In genomic region chr1:234868296-234869147, GRCh38 we compare ENCODE assay signal across 1 cellular context.
A peak's percentile ranks its signal among the peaks of the same experiment; 100 is the strongest.
TF ChIP-seq lines count a peak whose summit lies in the region.

No MANE protein-coding gene starts in this region.

TF ChIP-seq in K562, 482 proteins besides CTCF, POLR2A, EP300 and RAD21 (continued from another document and continues in another):
- 0 out of 2 replicates have a peak, but pooled peaks have one; percentile 30 for TF ChIP-seq ETV5 (CRISPR knock-in tag; IDR thresholded peaks at IDR 0.05; ENCODE audit: low read depth)
- TF ChIP-seq FOXJ3 (CRISPR knock-in tag; IDR thresholded peaks at IDR 0.05) = no peak
- TF ChIP-seq SMARCA4 (IDR thresholded peaks at IDR 0.05) = no peak
- no peak for TF ChIP-seq ZNF12 (CRISPR knock-in tag; IDR thresholded peaks at IDR 0.05)
- no peak for TF ChIP-seq IRF9 (tag; IDR thresholded peaks at IDR 0.05)
- TF ChIP-seq, protein P1, sequence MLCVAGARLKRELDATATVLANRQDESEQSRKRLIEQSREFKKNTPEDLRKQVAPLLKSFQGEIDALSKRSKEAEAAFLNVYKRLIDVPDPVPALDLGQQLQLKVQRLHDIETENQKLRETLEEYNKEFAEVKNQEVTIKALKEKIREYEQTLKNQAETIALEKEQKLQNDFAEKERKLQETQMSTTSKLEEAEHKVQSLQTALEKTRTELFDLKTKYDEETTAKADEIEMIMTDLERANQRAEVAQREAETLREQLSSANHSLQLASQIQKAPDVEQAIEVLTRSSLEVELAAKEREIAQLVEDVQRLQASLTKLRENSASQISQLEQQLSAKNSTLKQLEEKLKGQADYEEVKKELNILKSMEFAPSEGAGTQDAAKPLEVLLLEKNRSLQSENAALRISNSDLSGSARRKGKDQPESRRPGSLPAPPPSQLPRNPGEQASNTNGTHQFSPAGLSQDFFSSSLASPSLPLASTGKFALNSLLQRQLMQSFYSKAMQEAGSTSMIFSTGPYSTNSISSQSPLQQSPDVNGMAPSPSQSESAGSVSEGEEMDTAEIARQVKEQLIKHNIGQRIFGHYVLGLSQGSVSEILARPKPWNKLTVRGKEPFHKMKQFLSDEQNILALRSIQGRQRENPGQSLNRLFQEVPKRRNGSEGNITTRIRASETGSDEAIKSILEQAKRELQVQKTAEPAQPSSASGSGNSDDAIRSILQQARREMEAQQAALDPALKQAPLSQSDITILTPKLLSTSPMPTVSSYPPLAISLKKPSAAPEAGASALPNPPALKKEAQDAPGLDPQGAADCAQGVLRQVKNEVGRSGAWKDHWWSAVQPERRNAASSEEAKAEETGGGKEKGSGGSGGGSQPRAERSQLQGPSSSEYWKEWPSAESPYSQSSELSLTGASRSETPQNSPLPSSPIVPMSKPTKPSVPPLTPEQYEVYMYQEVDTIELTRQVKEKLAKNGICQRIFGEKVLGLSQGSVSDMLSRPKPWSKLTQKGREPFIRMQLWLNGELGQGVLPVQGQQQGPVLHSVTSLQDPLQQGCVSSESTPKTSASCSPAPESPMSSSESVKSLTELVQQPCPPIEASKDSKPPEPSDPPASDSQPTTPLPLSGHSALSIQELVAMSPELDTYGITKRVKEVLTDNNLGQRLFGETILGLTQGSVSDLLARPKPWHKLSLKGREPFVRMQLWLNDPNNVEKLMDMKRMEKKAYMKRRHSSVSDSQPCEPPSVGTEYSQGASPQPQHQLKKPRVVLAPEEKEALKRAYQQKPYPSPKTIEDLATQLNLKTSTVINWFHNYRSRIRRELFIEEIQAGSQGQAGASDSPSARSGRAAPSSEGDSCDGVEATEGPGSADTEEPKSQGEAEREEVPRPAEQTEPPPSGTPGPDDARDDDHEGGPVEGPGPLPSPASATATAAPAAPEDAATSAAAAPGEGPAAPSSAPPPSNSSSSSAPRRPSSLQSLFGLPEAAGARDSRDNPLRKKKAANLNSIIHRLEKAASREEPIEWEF (CRISPR knock-in tag; IDR thresholded peaks at IDR 0.05) = no peak
- TF ChIP-seq AFF4 (CRISPR knock-in tag; IDR thresholded peaks at IDR 0.05) = peak; percentile 54; the same call in 1 of the 2 replicates
- no peak; the same call in 1 of the 2 replicates for TF ChIP-seq NFXL1 (CRISPR knock-in tag; IDR thresholded peaks at IDR 0.05)
- no peak for TF ChIP-seq SMAD3 (CRISPR knock-in tag; conservative IDR thresholded peaks at IDR 0.05)
- TF ChIP-seq BCL6 (CRISPR knock-in tag; IDR thresholded peaks at IDR 0.05) = no peak
- TF ChIP-seq THRB (CRISPR knock-in tag; conservative IDR thresholded peaks at IDR 0.05) = peak; percentile 95; the same call in 1 of the 2 replicates
- no peak for TF ChIP-seq ZZZ3 (IDR thresholded peaks at IDR 0.05)
- TF ChIP-seq KHSRP (IDR thresholded peaks at IDR 0.05) = no peak
- TF ChIP-seq BDP1 (IDR thresholded peaks at IDR 0.05; ENCODE audit: insufficient read depth, insufficient read length) = no peak
- TF ChIP-seq ZNF232 (CRISPR knock-in tag; IDR thresholded peaks at IDR 0.05) = no peak
- no peak for TF ChIP-seq CREBBP (IDR thresholded peaks at IDR 0.05; ENCODE audit: low read depth, low read length)
- no peak for TF ChIP-seq ZNF174 (CRISPR knock-in tag; IDR thresholded peaks at IDR 0.05)
- TF ChIP-seq HNRNPL (IDR thresholded peaks at IDR 0.05; ENCODE audit: low read depth, low read length) = no peak
- TF ChIP-seq TEAD1 (CRISPR knock-in tag; IDR thresholded peaks at IDR 0.05) = no peak
- TF ChIP-seq PKNOX1 (IDR thresholded peaks at IDR 0.05) = no peak; the same call in 1 of the 2 replicates
- TF ChIP-seq JUN (IDR thresholded peaks at IDR 0.05; ENCODE audit: borderline replicate concordance, low read depth, low read length) = no peak
- 0 out of 2 replicates have a peak, but pooled peaks have one; percentile 28 for TF ChIP-seq JUN (CRISPR knock-in tag; IDR thresholded peaks at IDR 0.05; ENCODE audit: borderline replicate concordance)
- TF ChIP-seq POLR2G (IDR thresholded peaks at IDR 0.05; ENCODE audit: low read depth, low read length) = no peak
- TF ChIP-seq ZNF644 (tag; IDR thresholded peaks at IDR 0.05; ENCODE audit: low read depth) = no peak
- no peak; the same call in 1 of the 2 replicates for TF ChIP-seq TOE1 (IDR thresholded peaks at IDR 0.05; ENCODE audit: borderline replicate concordance)
- TF ChIP-seq TOE1 (CRISPR knock-in tag; IDR thresholded peaks at IDR 0.05; ENCODE audit: borderline replicate concordance, low read depth) = no peak
- TF ChIP-seq BACH1 (tag; IDR thresholded peaks at IDR 0.05) = no peak
- TF ChIP-seq, protein P2, sequence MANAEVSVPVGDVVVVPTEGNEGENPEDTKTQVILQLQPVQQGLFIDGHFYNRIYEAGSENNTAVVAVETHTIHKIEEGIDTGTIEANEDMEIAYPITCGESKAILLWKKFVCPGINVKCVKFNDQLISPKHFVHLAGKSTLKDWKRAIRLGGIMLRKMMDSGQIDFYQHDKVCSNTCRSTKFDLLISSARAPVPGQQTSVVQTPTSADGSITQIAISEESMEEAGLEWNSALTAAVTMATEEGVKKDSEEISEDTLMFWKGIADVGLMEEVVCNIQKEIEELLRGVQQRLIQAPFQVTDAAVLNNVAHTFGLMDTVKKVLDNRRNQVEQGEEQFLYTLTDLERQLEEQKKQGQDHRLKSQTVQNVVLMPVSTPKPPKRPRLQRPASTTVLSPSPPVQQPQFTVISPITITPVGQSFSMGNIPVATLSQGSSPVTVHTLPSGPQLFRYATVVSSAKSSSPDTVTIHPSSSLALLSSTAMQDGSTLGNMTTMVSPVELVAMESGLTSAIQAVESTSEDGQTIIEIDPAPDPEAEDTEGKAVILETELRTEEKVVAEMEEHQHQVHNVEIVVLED (CRISPR knock-in tag; IDR thresholded peaks at IDR 0.05) = no peak
- no peak for TF ChIP-seq ETV6 (IDR thresholded peaks at IDR 0.05; ENCODE audit: borderline replicate concordance in 1 of 2, low read depth in 2 of 2, low read length in 1 of 2)
- TF ChIP-seq ETV6 (CRISPR knock-in tag; IDR thresholded peaks at IDR 0.05; ENCODE audit: borderline replicate concordance) = no peak
- TF ChIP-seq, protein P3, sequence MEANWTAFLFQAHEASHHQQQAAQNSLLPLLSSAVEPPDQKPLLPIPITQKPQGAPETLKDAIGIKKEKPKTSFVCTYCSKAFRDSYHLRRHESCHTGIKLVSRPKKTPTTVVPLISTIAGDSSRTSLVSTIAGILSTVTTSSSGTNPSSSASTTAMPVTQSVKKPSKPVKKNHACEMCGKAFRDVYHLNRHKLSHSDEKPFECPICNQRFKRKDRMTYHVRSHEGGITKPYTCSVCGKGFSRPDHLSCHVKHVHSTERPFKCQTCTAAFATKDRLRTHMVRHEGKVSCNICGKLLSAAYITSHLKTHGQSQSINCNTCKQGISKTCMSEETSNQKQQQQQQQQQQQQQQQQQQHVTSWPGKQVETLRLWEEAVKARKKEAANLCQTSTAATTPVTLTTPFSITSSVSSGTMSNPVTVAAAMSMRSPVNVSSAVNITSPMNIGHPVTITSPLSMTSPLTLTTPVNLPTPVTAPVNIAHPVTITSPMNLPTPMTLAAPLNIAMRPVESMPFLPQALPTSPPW (CRISPR knock-in tag; IDR thresholded peaks at IDR 0.05) = no peak
- no peak for TF ChIP-seq CCNT2 (IDR thresholded peaks at IDR 0.05; ENCODE audit: borderline replicate concordance, extremely low read depth, insufficient read length, low read depth, low read length)
- no peak for TF ChIP-seq ELK3 (CRISPR knock-in tag; IDR thresholded peaks at IDR 0.05)
- no peak for TF ChIP-seq RBBP5 (IDR thresholded peaks at IDR 0.05; ENCODE audit: borderline replicate concordance, insufficient read depth, low read length, poor library complexity, severe bottlenecking)
- TF ChIP-seq SREBF2 (CRISPR knock-in tag; IDR thresholded peaks at IDR 0.05) = no peak
- TF ChIP-seq, protein P4, sequence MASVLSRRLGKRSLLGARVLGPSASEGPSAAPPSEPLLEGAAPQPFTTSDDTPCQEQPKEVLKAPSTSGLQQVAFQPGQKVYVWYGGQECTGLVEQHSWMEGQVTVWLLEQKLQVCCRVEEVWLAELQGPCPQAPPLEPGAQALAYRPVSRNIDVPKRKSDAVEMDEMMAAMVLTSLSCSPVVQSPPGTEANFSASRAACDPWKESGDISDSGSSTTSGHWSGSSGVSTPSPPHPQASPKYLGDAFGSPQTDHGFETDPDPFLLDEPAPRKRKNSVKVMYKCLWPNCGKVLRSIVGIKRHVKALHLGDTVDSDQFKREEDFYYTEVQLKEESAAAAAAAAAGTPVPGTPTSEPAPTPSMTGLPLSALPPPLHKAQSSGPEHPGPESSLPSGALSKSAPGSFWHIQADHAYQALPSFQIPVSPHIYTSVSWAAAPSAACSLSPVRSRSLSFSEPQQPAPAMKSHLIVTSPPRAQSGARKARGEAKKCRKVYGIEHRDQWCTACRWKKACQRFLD (CRISPR knock-in tag; IDR thresholded peaks at IDR 0.05) = no peak
- no peak for TF ChIP-seq CTBP1 (IDR thresholded peaks at IDR 0.05; ENCODE audit: borderline replicate concordance)
- no peak for TF ChIP-seq MBD1 (CRISPR knock-in tag; IDR thresholded peaks at IDR 0.05)
- no peak for TF ChIP-seq CBX3 (IDR thresholded peaks at IDR 0.05; ENCODE audit: borderline replicate concordance in 1 of 2, low read length in 2 of 2)
- TF ChIP-seq RBFOX2 (IDR thresholded peaks at IDR 0.05; ENCODE audit: low read depth, low read length) = no peak
- TF ChIP-seq KDM1A (IDR thresholded peaks at IDR 0.05) = peak; percentile 16 to 48; a peak in 2 of 4 replicates
- peak; percentile 20 for TF ChIP-seq HDAC3 (IDR thresholded peaks at IDR 0.05; ENCODE audit: borderline replicate concordance, partially characterized antibody)
- TF ChIP-seq HNRNPH1 (optimal IDR thresholded peaks at IDR 0.05; ENCODE audit: low read depth, low read length) = no peak
- no peak for TF ChIP-seq ZNF133 (CRISPR knock-in tag; IDR thresholded peaks at IDR 0.05)
- TF ChIP-seq ZNF445 (CRISPR knock-in tag; IDR thresholded peaks at IDR 0.05; ENCODE audit: low read depth) = no peak
